8 cellular contexts compared by ENCODE assay signal in the genomic region with DNA sequence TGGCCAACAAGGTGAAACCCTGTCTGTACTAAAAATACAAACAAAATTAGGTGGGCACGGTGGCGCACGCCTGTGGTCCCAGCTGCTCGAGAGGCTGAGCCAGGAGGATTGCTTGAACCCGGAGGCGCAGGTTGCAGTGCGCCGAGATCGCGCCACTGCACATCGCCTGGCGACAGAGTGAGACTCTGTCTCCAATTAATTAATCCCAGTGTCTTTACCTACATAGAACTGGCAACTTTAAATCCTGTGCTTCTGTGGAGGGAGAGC. TPM values are rescaled to one million over a fixed set of nuclear protein-coding genes. Genes with fewer than 3 reads are reported as not detected.
A peak's percentile ranks its signal among the peaks of the same experiment; 100 is the strongest.
DNase-seq lines count a peak whose midpoint lies in the region; ATAC-seq and TF ChIP-seq lines count a peak whose summit lies in the region.
"Had no signal": no experiment of that assay in that cellular context is flagged by ENCODE, and none has a peak within 500 bp of the region (broad histone marks: within the 10 kb centered on the region; RNA-seq: fewer than 3 reads in every experiment).

No MANE protein-coding gene starts in this region.

- H3K4me1 Mint-ChIP-seq in activated T-helper 1 cell treated with anti-CD3 and anti-CD28 coated beads, Interleukin-12 subunit alpha, Interleukin-12 subunit beta, Interleukin-2, Interleukin-4 antibody, amounts not matched to agents 30 ng/mL and 10 ng/mL and 1 ng/mL, durations not matched to agents 14 hours and 24 hours and 36 hours (ENCODE audit: low read depth), result peaks cover 22% of the 10 kb centered on the region
- peaks cover 19 to 32% of the 10 kb centered on the region in 2 donors for H3K4me1 Mint-ChIP-seq in natural killer cell

- peak overlapping the region; percentile 99 for H3K9ac ChIP-seq in ES-I3 (ENCODE audit: low read depth, low read length)

- intact Hi-C loops in activated T-helper 1 cell treated with anti-CD3 and anti-CD28 coated beads, Interleukin-12 subunit alpha, Interleukin-12 subunit beta, Interleukin-2, Interleukin-4 antibody, amounts not matched to agents 30 ng/mL and 10 ng/mL and 1 ng/mL, durations not matched to agents 14 hours and 24 hours and 36 hours (cut with micrococcal nuclease), result loop anchor here (5.0 kb wide), 1 partner anchor 96 kb away; the partner anchor contains the start of gene KCTD5
- intact Hi-C loops in natural killer cell (cut with micrococcal nuclease), result loop anchor here (2.0 kb wide), 1 partner anchor 90 kb away; no protein-coding TSS in a partner anchor

- H3K27ac Mint-ChIP-seq in activated T-helper 1 cell treated with anti-CD3 and anti-CD28 coated beads, Interleukin-12 subunit alpha, Interleukin-12 subunit beta, Interleukin-2, Interleukin-4 antibody, amounts not matched to agents 30 ng/mL and 10 ng/mL and 1 ng/mL, durations not matched to agents 14 hours and 24 hours and 36 hours, result peak overlapping the region; percentile 93
- peak overlapping the region; percentile 93 to 95 for H3K27ac Mint-ChIP-seq in natural killer cell

- H3K9me3 ChIP-seq in ES-I3 (ENCODE audit: control insufficient read depth, insufficient read depth, low read length), result no peaks in the 10 kb centered on the region

- H3K9me3 Mint-ChIP-seq in activated T-helper 1 cell treated with anti-CD3 and anti-CD28 coated beads, Interleukin-12 subunit alpha, Interleukin-12 subunit beta, Interleukin-2, Interleukin-4 antibody, amounts not matched to agents 30 ng/mL and 10 ng/mL and 1 ng/mL, durations not matched to agents 14 hours and 24 hours and 36 hours, result no peaks in the 10 kb centered on the region
- H3K9me3 Mint-ChIP-seq in natural killer cell, result no peaks in the 10 kb centered on the region

- peak overlapping the region; percentile 93 for H3K4me3 Mint-ChIP-seq in activated T-helper 1 cell treated with anti-CD3 and anti-CD28 coated beads, Interleukin-12 subunit alpha, Interleukin-12 subunit beta, Interleukin-2, Interleukin-4 antibody, amounts not matched to agents 30 ng/mL and 10 ng/mL and 1 ng/mL, durations not matched to agents 14 hours and 24 hours and 36 hours
- H3K4me3 Mint-ChIP-seq in natural killer cell, result peak overlapping the region; percentile 90

- ATAC-seq in natural killer cell, result no peak
- no peak for ATAC-seq in GM18909 (IDR thresholded peaks at IDR 0.05; ENCODE audit: poor library complexity, unreplicated experiment)

- H3K36me3 ChIP-seq in ES-I3 (ENCODE audit: insufficient read depth, low read length), result peaks cover 10% of the 10 kb centered on the region

- H3K27me3 Mint-ChIP-seq in activated T-helper 1 cell treated with anti-CD3 and anti-CD28 coated beads, Interleukin-12 subunit alpha, Interleukin-12 subunit beta, Interleukin-2, Interleukin-4 antibody, amounts not matched to agents 30 ng/mL and 10 ng/mL and 1 ng/mL, durations not matched to agents 14 hours and 24 hours and 36 hours (ENCODE audit: insufficient read depth), result no peaks in the 10 kb centered on the region
- H3K27me3 Mint-ChIP-seq in natural killer cell (ENCODE audit: low read depth in 2 of 2), result no peaks in the 10 kb centered on the region

- DNase-seq in activated T-helper 1 cell treated with anti-CD3 and anti-CD28 coated beads, Interleukin-12 subunit alpha, Interleukin-12 subunit beta, Interleukin-2, Interleukin-4 antibody, amounts not matched to agents 30 ng/mL and 10 ng/mL and 1 ng/mL, durations not matched to agents 14 hours and 24 hours and 36 hours (ENCODE audit: low spot score), result no peak
- DNase-seq in natural killer cell (no peak), GOT3 (lab: John Stamatoyannopoulos, UW) (no peak), T-helper 9 cell (no peak)

- peaks cover 17% of the 10 kb centered on the region; the same call in 1 of the 2 replicates for H3K4me1 ChIP-seq in ES-I3 (ENCODE audit: insufficient read depth, low read length)

- H3K36me3 Mint-ChIP-seq in activated T-helper 1 cell treated with anti-CD3 and anti-CD28 coated beads, Interleukin-12 subunit alpha, Interleukin-12 subunit beta, Interleukin-2, Interleukin-4 antibody, amounts not matched to agents 30 ng/mL and 10 ng/mL and 1 ng/mL, durations not matched to agents 14 hours and 24 hours and 36 hours (ENCODE audit: low read depth), result peaks cover 5% of the 10 kb centered on the region
- H3K36me3 Mint-ChIP-seq in natural killer cell, result no peaks in the 10 kb centered on the region

- no peak for TF ChIP-seq CTCF in natural killer cell (IDR thresholded peaks at IDR 0.05)

RNA-seq across cellular contexts. Expression of gene ELOB, which starts 1.5 kb away (rescaled TPM):
- 256 and 277 TPM in 2 replicates for total RNA-seq in activated T-helper 1 cell treated with anti-CD3 and anti-CD28 coated beads, Interleukin-12 subunit alpha, Interleukin-12 subunit beta, Interleukin-2, Interleukin-4 antibody, amounts not matched to agents 30 ng/mL and 10 ng/mL and 1 ng/mL, durations not matched to agents 14 hours and 24 hours and 36 hours
- total RNA-seq in natural killer cell, result 100 to 1,000 TPM; 146 to 207 (median 161) TPM

RNA-seq across cellular contexts. Expression of gene PRSS33, which starts 8.7 kb away (rescaled TPM):
- 0.10 TPM in 1 of 2 replicates, not detected in the other for total RNA-seq in activated T-helper 1 cell treated with anti-CD3 and anti-CD28 coated beads, Interleukin-12 subunit alpha, Interleukin-12 subunit beta, Interleukin-2, Interleukin-4 antibody, amounts not matched to agents 30 ng/mL and 10 ng/mL and 1 ng/mL, durations not matched to agents 14 hours and 24 hours and 36 hours
- total RNA-seq in natural killer cell, result under 1 TPM; 0.20 to 0.63 (median 0.54) TPM
- total RNA-seq: HT1080, omental fat pad had no signal

RNA-seq across cellular contexts. Expression of gene PRSS41, which starts 19.6 kb away (rescaled TPM):
- total RNA-seq in activated T-helper 1 cell treated with anti-CD3 and anti-CD28 coated beads, Interleukin-12 subunit alpha, Interleukin-12 subunit beta, Interleukin-2, Interleukin-4 antibody, amounts not matched to agents 30 ng/mL and 10 ng/mL and 1 ng/mL, durations not matched to agents 14 hours and 24 hours and 36 hours, result not detected in 2 replicates
- under 1 TPM in 1 of 3 donors, not detected in 2; 0.33 TPM for total RNA-seq in natural killer cell
- total RNA-seq: HT1080, omental fat pad had no signal

RNA-seq across cellular contexts. Expression of gene SRRM2, which starts 26.2 kb away (rescaled TPM):
- 631 and 639 TPM in 2 replicates for total RNA-seq in activated T-helper 1 cell treated with anti-CD3 and anti-CD28 coated beads, Interleukin-12 subunit alpha, Interleukin-12 subunit beta, Interleukin-2, Interleukin-4 antibody, amounts not matched to agents 30 ng/mL and 10 ng/mL and 1 ng/mL, durations not matched to agents 14 hours and 24 hours and 36 hours
- 1,000 to 10,000 TPM; 1,131 to 1,162 (median 1,149) TPM for total RNA-seq in natural killer cell

RNA-seq across cellular contexts. Expression of gene PRSS21, which starts 38.4 kb away (rescaled TPM):
- total RNA-seq in activated T-helper 1 cell treated with anti-CD3 and anti-CD28 coated beads, Interleukin-12 subunit alpha, Interleukin-12 subunit beta, Interleukin-2, Interleukin-4 antibody, amounts not matched to agents 30 ng/mL and 10 ng/mL and 1 ng/mL, durations not matched to agents 14 hours and 24 hours and 36 hours, result 9.2 and 10.1 TPM in 2 replicates
- 1 to 10 TPM in 1 of 3 donors, under 1 TPM in 1, not detected in 1; 0.64 to 6.6 TPM for total RNA-seq in natural killer cell
- total RNA-seq: HT1080 had no signal
